ENCODE assay signal across 8 cellular contexts in the genomic region with DNA sequence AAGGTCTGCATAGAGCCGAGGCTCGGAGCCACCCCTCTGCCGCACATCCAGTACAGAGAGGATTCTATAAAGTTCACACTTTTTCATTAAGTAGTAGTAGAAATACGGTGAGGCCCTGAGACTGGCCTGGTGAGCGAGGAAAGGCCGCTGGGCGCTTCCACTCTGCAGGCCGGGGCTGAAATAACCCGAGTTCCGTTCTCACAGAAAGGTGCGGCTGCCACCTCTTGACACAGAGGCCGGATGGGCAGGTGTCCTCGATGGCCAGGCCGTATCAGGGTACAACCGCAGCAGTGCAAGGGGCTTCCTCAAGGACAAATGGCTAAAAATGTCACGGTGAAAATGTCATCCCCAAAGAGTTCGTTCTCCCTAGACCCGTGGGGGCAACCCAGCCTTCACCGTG. TPM values are rescaled to one million over a fixed set of nuclear protein-coding genes. Genes with fewer than 3 reads are reported as not detected.
A peak's percentile ranks its signal among the peaks of the same experiment; 100 is the strongest.
DNase-seq lines count a peak whose midpoint lies in the region; ATAC-seq and TF ChIP-seq lines count a peak whose summit lies in the region.

No MANE protein-coding gene starts in this region.

- no peaks in the 10 kb centered on the region for H3K27me3 ChIP-seq in right lobe of liver
- H3K27me3 ChIP-seq in tibial artery = no peaks in the 10 kb centered on the region

- H3K9me3 Mint-ChIP-seq in activated naive CD4-positive, alpha-beta T cell treated with anti-CD3 and anti-CD28 coated beads for 36 hours = no peaks in the 10 kb centered on the region
- H3K9me3 Mint-ChIP-seq in activated naive CD8-positive, alpha-beta T cell (ENCODE audit: low read depth) = no peaks in the 10 kb centered on the region

- TF ChIP-seq POLR2A in right lobe of liver (IDR thresholded peaks at IDR 0.05) = no peak

- peaks cover 27% of the 10 kb centered on the region for H3K4me1 Mint-ChIP-seq in activated naive CD4-positive, alpha-beta T cell treated with anti-CD3 and anti-CD28 coated beads for 36 hours (ENCODE audit: low read depth)
- H3K4me1 Mint-ChIP-seq in activated naive CD8-positive, alpha-beta T cell (ENCODE audit: low read depth) = peaks cover 18% of the 10 kb centered on the region

- H3K27me3 Mint-ChIP-seq in activated naive CD4-positive, alpha-beta T cell treated with anti-CD3 and anti-CD28 coated beads for 36 hours (ENCODE audit: low read depth) = no peaks in the 10 kb centered on the region
- no peaks in the 10 kb centered on the region for H3K27me3 Mint-ChIP-seq in activated naive CD8-positive, alpha-beta T cell

- H3K4me3 Mint-ChIP-seq in activated naive CD4-positive, alpha-beta T cell treated with anti-CD3 and anti-CD28 coated beads for 36 hours = peak overlapping the region; percentile 45
- H3K4me3 Mint-ChIP-seq in activated naive CD8-positive, alpha-beta T cell = peak overlapping the region; percentile 42

- H3K9me3 ChIP-seq in right lobe of liver = no peaks in the 10 kb centered on the region
- no peaks in the 10 kb centered on the region for H3K9me3 ChIP-seq in tibial artery

- WGBS in right lobe of liver (ENCODE audit: insufficient coverage, low coverage, low lambda C conversion rate, missing lambda C conversion rate) = 70% methylated on average over 7 of the region's 19 CpGs

- intact Hi-C loops in activated naive CD4-positive, alpha-beta T cell treated with anti-CD3 and anti-CD28 coated beads for 36 hours (cut with micrococcal nuclease) = loop anchor here (2.0 kb wide), 1 partner anchor 41 kb away; a partner anchor contains a TSS
- intact Hi-C loops in right lobe of liver (cut with DNase I) = no loop called here
- intact Hi-C loops in tibial artery (cut with DNase I; ENCODE audit: low total_unique reads) = no loop called here

- H3K27ac ChIP-seq in right lobe of liver (peak overlapping the region in 1 of 3 donors; percentile 45), tibial artery (peak overlapping the region; percentile 77 to 86)

- H3K4me1 ChIP-seq in right lobe of liver (peaks cover 0 to 37% (median 7%) of the 10 kb centered on the region in 4 donors), tibial artery (peaks cover 0 to 33% (median 18%) of the 10 kb centered on the region in 4 donors)

- no peak overlapping the region for H3K27ac Mint-ChIP-seq in activated naive CD4-positive, alpha-beta T cell treated with anti-CD3 and anti-CD28 coated beads for 36 hours
- H3K27ac Mint-ChIP-seq in activated naive CD8-positive, alpha-beta T cell = no peak overlapping the region

- H3K4me3 ChIP-seq in right lobe of liver (peak overlapping the region in 2 of 3 donors; percentile 22 to 25), tibial artery (peak overlapping the region in 1 of 2 donors; percentile 68)

- ATAC-seq in right lobe of liver (no peak), HG03175 (IDR thresholded peaks at IDR 0.05; ENCODE audit: unreplicated experiment) (no peak)

- no peak for DNase-seq in activated naive CD4-positive, alpha-beta T cell treated with anti-CD3 and anti-CD28 coated beads for 36 hours
- DNase-seq in activated naive CD4-positive, alpha-beta T cell treated with anti-CD3 and anti-CD28 coated beads, Interleukin-2, amount 50 U/mL, for 16 hours = no peak
- DNase-seq in right lobe of liver (no peak), tibial artery (no peak), foreskin melanocyte (no peak), cortex of kidney (lab: John Stamatoyannopoulos, UW) (no peak)

- CTCF ChIA-PET in activated naive CD4-positive, alpha-beta T cell treated with anti-CD3 and anti-CD28 coated beads for 36 hours (lab: Charles Lee) = no interaction called here

- peaks cover 14% of the 10 kb centered on the region for H3K36me3 Mint-ChIP-seq in activated naive CD4-positive, alpha-beta T cell treated with anti-CD3 and anti-CD28 coated beads for 36 hours (ENCODE audit: low read depth)
- H3K36me3 Mint-ChIP-seq in activated naive CD8-positive, alpha-beta T cell = peaks cover 6% of the 10 kb centered on the region

- no peak for TF ChIP-seq CTCF in right lobe of liver (IDR thresholded peaks at IDR 0.05)
- TF ChIP-seq CTCF in tibial artery (IDR thresholded peaks at IDR 0.05) = no peak

- H3K36me3 ChIP-seq in right lobe of liver = peaks cover 0 to 58% (median 23%) of the 10 kb centered on the region in 4 donors
- H3K36me3 ChIP-seq in tibial artery = peaks cover 24 to 58% (median 56%) of the 10 kb centered on the region in 3 donors

RNA-seq across cellular contexts. Expression of a gene that starts 0.8 kb away (rescaled TPM):
- 10 to 100 TPM; 15.9 to 16.6 TPM for total RNA-seq in activated naive CD4-positive, alpha-beta T cell treated with anti-CD3 and anti-CD28 coated beads for 36 hours
- 100 to 1,000 TPM in 1 of 6 experiments, 10 to 100 TPM in 5; 63.5 to 103 (median 89.3) TPM for total RNA-seq in right lobe of liver

RNA-seq across cellular contexts. Expression of a gene that starts 6.0 kb away (rescaled TPM):
- total RNA-seq in activated naive CD4-positive, alpha-beta T cell treated with anti-CD3 and anti-CD28 coated beads for 36 hours = 10 to 100 TPM; 18.8 to 22.1 TPM
- total RNA-seq in right lobe of liver = 10 to 100 TPM in 4 of 6 experiments, 1 to 10 TPM in 2; 7.4 to 15.0 (median 12.2) TPM

RNA-seq across cellular contexts. Expression of a gene that starts 9.9 kb away (rescaled TPM):
- under 1 TPM; 0.12 to 0.19 TPM for total RNA-seq in activated naive CD4-positive, alpha-beta T cell treated with anti-CD3 and anti-CD28 coated beads for 36 hours
- 1 to 10 TPM in 2 of 6 experiments, under 1 TPM in 2, not detected in 2; 0.12 to 1.5 (median 0.87) TPM for total RNA-seq in right lobe of liver

RNA-seq across cellular contexts. Expression of a gene that starts 15.6 kb away (rescaled TPM):
- total RNA-seq in activated naive CD4-positive, alpha-beta T cell treated with anti-CD3 and anti-CD28 coated beads for 36 hours = 10 to 100 TPM; 13.5 to 14.8 TPM
- total RNA-seq in right lobe of liver = 10 to 100 TPM in 2 of 6 experiments, 1 to 10 TPM in 4; 7.4 to 12.9 (median 9.2) TPM

RNA-seq across cellular contexts. Expression of a gene that starts 20.4 kb away (rescaled TPM):
- 100 to 1,000 TPM; 171 to 182 TPM for total RNA-seq in activated naive CD4-positive, alpha-beta T cell treated with anti-CD3 and anti-CD28 coated beads for 36 hours
- total RNA-seq in right lobe of liver = 100 to 1,000 TPM in 1 of 6 experiments, 10 to 100 TPM in 5; 54.3 to 101 (median 73.3) TPM
